ENCODE assay signal across 7 cellular contexts in the genomic region with DNA sequence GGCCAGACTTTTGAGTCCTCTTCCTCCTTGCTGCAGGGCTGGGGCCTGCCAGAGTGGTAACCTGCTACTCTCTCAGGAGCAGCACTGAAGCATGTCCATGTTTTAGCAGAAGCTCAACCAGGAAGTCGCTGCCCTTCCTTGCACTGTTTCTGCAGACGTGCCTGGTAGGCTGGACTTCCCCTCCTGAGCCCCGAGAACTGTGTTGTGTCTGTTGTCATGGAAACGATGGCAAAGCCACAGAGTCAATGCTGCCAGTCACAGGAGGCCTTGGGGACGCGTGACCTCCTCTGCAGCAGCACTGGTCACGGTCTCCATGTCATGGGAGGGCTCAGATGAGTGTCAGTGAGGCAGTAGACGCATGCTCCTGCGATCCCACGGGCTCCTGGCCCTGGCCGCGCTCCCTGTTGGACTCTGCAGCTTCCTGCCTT.
A peak's percentile ranks its signal among the peaks of the same experiment; 100 is the strongest.
DNase-seq lines count a peak whose midpoint lies in the region; ATAC-seq and TF ChIP-seq lines count a peak whose summit lies in the region.

No MANE protein-coding gene starts in this region.

- H3K4me3 Mint-ChIP-seq in progenitor cell of endocrine pancreas (ENCODE audit: low read depth), result no peak overlapping the region

- no peak for TF ChIP-seq CTCF in OCI-LY7 (conservative IDR thresholded peaks at IDR 0.05; ENCODE audit: low read length)
- TF ChIP-seq CTCF in progenitor cell of endocrine pancreas (IDR thresholded peaks at IDR 0.05; ENCODE audit: unreplicated experiment), result no peak
- TF ChIP-seq CTCF in tibial artery (IDR thresholded peaks at IDR 0.05), result no peak

- peaks cover 7% of the 10 kb centered on the region for H3K4me1 Mint-ChIP-seq in progenitor cell of endocrine pancreas (ENCODE audit: low read depth)

- peak overlapping the region; percentile 20; the same call in 1 of the 2 replicates for H3K4me2 ChIP-seq in OCI-LY7 (ENCODE audit: low read length)

- H3K36me3 ChIP-seq in OCI-LY7 (ENCODE audit: insufficient read depth, low read length) (no peaks in the 10 kb centered on the region), tibial artery (no peaks in the 10 kb centered on the region)

- H3K9me3 ChIP-seq in OCI-LY7 (ENCODE audit: low read length), result no peaks in the 10 kb centered on the region
- H3K9me3 ChIP-seq in tibial artery, result no peaks in the 10 kb centered on the region

- H3K9me3 Mint-ChIP-seq in progenitor cell of endocrine pancreas (ENCODE audit: low read depth), result no peaks in the 10 kb centered on the region

- H3K9me2 ChIP-seq in OCI-LY7 (ENCODE audit: insufficient read depth, low read length), result no peaks in the 10 kb centered on the region

- H3K27ac ChIP-seq in OCI-LY7 (ENCODE audit: low read depth, low read length, poor library complexity, severe bottlenecking) (no peak overlapping the region), tibial artery (peak overlapping the region; percentile 66 to 70)

- BruUV-seq in OCI-LY7 (replicated peaks; lab: Mats Ljungman, UMichigan), result no TSS peak

- CTCF ChIA-PET in OCI-LY7 (lab: Charles Lee; ENCODE audit: unreplicated experiment), result interaction anchor here (0.5 kb wide), 1 partner anchor 9 kb away, joined by 4 read pairs; no protein-coding TSS in a partner anchor

- DNase-seq in OCI-LY7 (ENCODE audit: low spot score) (peak; percentile 76), Right ventricle myocardium inferior (ENCODE audit: missing footprints) (peak; percentile 91), progenitor cell of endocrine pancreas (ENCODE audit: low spot score, unreplicated experiment) (no peak), tibial artery (peak; percentile 89 to 96)
- DNase-seq in activated effector memory CD4-positive, alpha-beta T cell treated with Interleukin-2 at 50 U/mL for 16 hours, result peak; percentile 46

- H3K79me2 ChIP-seq in OCI-LY7 (ENCODE audit: insufficient read depth, low read depth, low read length), result no peaks in the 10 kb centered on the region

- no peaks in the 10 kb centered on the region for H3K36me3 Mint-ChIP-seq in progenitor cell of endocrine pancreas (ENCODE audit: insufficient read depth)

- H4K20me1 ChIP-seq in OCI-LY7 (ENCODE audit: insufficient read depth, low read length), result no peaks in the 10 kb centered on the region

- H3K27ac Mint-ChIP-seq in progenitor cell of endocrine pancreas, result peak overlapping the region; percentile 76

- POLR2A ChIA-PET in OCI-LY7 (lab: Charles Lee), result no interaction called here

- intact Hi-C loops in OCI-LY7 (cut with micrococcal nuclease; ENCODE audit: unreplicated experiment) (no loop called here), Right ventricle myocardium inferior (cut with DNase I) (no loop called here), tibial artery (cut with DNase I; ENCODE audit: low total_unique reads) (no loop called here)

- no peaks in the 10 kb centered on the region for H3K27me3 ChIP-seq in tibial artery

- peak overlapping the region; percentile 60; the same call in 1 of the 2 replicates for H2AFZ ChIP-seq in OCI-LY7 (ENCODE audit: low read length)

- H3K4me1 ChIP-seq in OCI-LY7 (ENCODE audit: insufficient read depth, low read length, poor library complexity, severe bottlenecking) (peaks cover 8% of the 10 kb centered on the region), tibial artery (peaks cover 0 to 17% (median 13%) of the 10 kb centered on the region in 4 donors)

- peak; percentile 99 for ATAC-seq in GM18858 (IDR thresholded peaks at IDR 0.05; ENCODE audit: unreplicated experiment)
- ATAC-seq in HG02840 (IDR thresholded peaks at IDR 0.05; ENCODE audit: low FRiP score, unreplicated experiment), result peak; percentile 99
- peak; percentile 97 for ATAC-seq in Right ventricle myocardium inferior

- H3K4me3 ChIP-seq in OCI-LY7 (ENCODE audit: low read depth, low read length, poor library complexity, severe bottlenecking), result no peak overlapping the region
- H3K4me3 ChIP-seq in tibial artery, result peak overlapping the region in 1 of 2 donors; percentile 21

- H3K27me3 Mint-ChIP-seq in progenitor cell of endocrine pancreas, result no peaks in the 10 kb centered on the region
